In the genomic region with DNA sequence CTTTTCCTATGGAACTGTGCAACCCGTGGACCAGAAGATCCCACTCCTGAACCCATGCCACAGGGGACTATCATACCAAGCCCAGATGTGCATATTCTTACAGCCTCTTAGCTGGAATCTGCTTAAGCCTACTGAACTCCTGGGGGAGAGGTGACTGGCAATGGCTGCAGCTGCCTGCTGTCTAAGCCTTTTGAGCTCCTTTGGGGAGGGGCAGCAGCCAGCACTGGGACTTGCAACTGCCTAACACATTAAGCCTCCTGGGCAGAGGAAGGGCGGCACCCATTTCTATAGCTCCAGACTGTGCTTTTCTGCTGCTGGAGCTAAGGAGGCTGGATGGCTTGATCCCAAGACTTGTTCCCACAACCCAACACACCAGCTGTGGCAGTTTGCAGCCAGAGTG, we compare ENCODE assay signal across 29 cellular contexts.
"Had no signal": no experiment of that assay in that cellular context is flagged by ENCODE, and none has a peak within 500 bp of the region (broad histone marks: within the 10 kb centered on the region; RNA-seq: fewer than 3 reads in every experiment).

No MANE protein-coding gene starts in this region.

- H3K4me1 ChIP-seq: body of pancreas, colonic mucosa, esophagus muscularis mucosa, gastrocnemius medialis, heart left ventricle had no signal

- H3K9me3 ChIP-seq: body of pancreas, colonic mucosa, gastrocnemius medialis had no signal

- H3K27ac ChIP-seq: body of pancreas, cardiac muscle cell, colonic mucosa, esophagus muscularis mucosa, foreskin keratinocyte, gastrocnemius medialis, heart left ventricle had no signal

- H3K4me3 ChIP-seq: body of pancreas, cardiac muscle cell, colonic mucosa, esophagus muscularis mucosa, gastrocnemius medialis, heart left ventricle had no signal

- ATAC-seq: activated CD8-positive, alpha-beta T cell treated with anti-CD3 and anti-CD28 coated beads for 36 hours; activated T-cell treated with anti-CD3 and anti-CD28 coated beads, Interleukin-2, amount 50 U/mL, for 4 hours; activated T-helper 17 cell treated with anti-CD3 and anti-CD28 coated beads, Interleukin-2, amount 50 U/mL, for 72 hours; body of pancreas; foreskin keratinocyte; gastrocnemius medialis; heart left ventricle; WTC11 had no signal

- H3K36me3 ChIP-seq: cardiac muscle cell, colonic mucosa, esophagus muscularis mucosa, gastrocnemius medialis, heart left ventricle had no signal

- H3K27me3 ChIP-seq: body of pancreas, cardiac muscle cell, colonic mucosa, esophagus muscularis mucosa, foreskin keratinocyte, gastrocnemius medialis, heart left ventricle had no signal

- DNase-seq: activated CD4-positive, alpha-beta T cell treated with anti-CD3 and anti-CD28 coated beads for 1 hour; activated CD4-positive, alpha-beta T cell treated with anti-CD3 and anti-CD28 coated beads for 48 hours; activated CD4-positive, alpha-beta T cell treated with anti-CD3 and anti-CD28 coated beads, Interleukin-2, amount 50 U/mL, for 1 hour; activated CD4-positive, alpha-beta T cell treated with anti-CD3 and anti-CD28 coated beads, Interleukin-2, amount 50 U/mL, for 48 hours; activated CD8-positive, alpha-beta memory T cell treated with anti-CD3 and anti-CD28 coated beads for 24 hours; activated CD8-positive, alpha-beta T cell treated with anti-CD3 and anti-CD28 coated beads for 36 hours; activated effector memory CD4-positive, alpha-beta T cell treated with Interleukin-2 at 50 U/mL for 16 hours; activated gamma-delta T cell treated with Interleukin-2 at 50 U/mL for 16 hours; activated naive CD4-positive, alpha-beta T cell treated with anti-CD3 and anti-CD28 coated beads, Interleukin-2, amount 50 U/mL, for 16 hours; activated naive CD4-positive, alpha-beta T cell treated with Interleukin-2 at 50 U/mL for 16 hours; activated T-cell treated with anti-CD3 and anti-CD28 coated beads, Interleukin-2, amount 50 U/mL, for 4 hours; amniotic stem cell; anterior cingulate cortex; body of pancreas; central memory CD4-positive, alpha-beta T cell; cerebellar nuclear complex; colonic mucosa; effector CD8-positive, alpha-beta T cell; erythroblast; foreskin keratinocyte; gastrocnemius medialis; glutamatergic neuron; heart left ventricle; hypothalamus; T-helper 2 cell had no signal
